Comparison of ENCODE assay signal across 6 cellular contexts in genomic region chr17:7046127-7046724, GRCh38. TPM values are rescaled to one million over a fixed set of nuclear protein-coding genes. Genes with fewer than 3 reads are reported as not detected.
A peak's percentile ranks its signal among the peaks of the same experiment; 100 is the strongest.
DNase-seq lines count a peak whose midpoint lies in the region; ATAC-seq and TF ChIP-seq lines count a peak whose summit lies in the region.

No MANE protein-coding gene starts in this region.

- H3K9me3 Mint-ChIP-seq in naive thymus-derived CD4-positive, alpha-beta T cell, result no peaks in the 10 kb centered on the region

- peaks cover 7% of the 10 kb centered on the region for H3K27me3 ChIP-seq in ascending aorta
- H3K27me3 ChIP-seq in naive thymus-derived CD4-positive, alpha-beta T cell (ENCODE audit: control insufficient read depth in 2 of 2, insufficient read depth in 2 of 2, low read length in 2 of 2), result no peaks in the 10 kb centered on the region

- H3K27ac ChIP-seq in ascending aorta, result no peak overlapping the region
- H3K27ac ChIP-seq in naive thymus-derived CD4-positive, alpha-beta T cell (ENCODE audit: low read depth, low read length), result peak overlapping the region; percentile 74

- TF ChIP-seq CTCF in ascending aorta (IDR thresholded peaks at IDR 0.05), result no peak

- H3K4me3 ChIP-seq in ascending aorta, result peak overlapping the region; percentile 26 to 37
- H3K4me3 ChIP-seq in naive thymus-derived CD4-positive, alpha-beta T cell (ENCODE audit: low read length), result peak overlapping the region; percentile 66

- DNase-seq in NCI-H2029 (lab: John Stamatoyannopoulos, UW), result peak; percentile 48
- no peak for DNase-seq in ascending aorta (ENCODE audit: low spot score in 2 of 2)
- DNase-seq in naive thymus-derived CD4-positive, alpha-beta T cell, result peak in 3 of 9 donors; percentile 33 to 48 (median 42)
- DNase-seq in NCI-H1092 (lab: John Stamatoyannopoulos, UW), result no peak
- DNase-seq in HuH-7.5 (ENCODE audit: low spot score), result no peak

- POLR2A ChIA-PET in naive thymus-derived CD4-positive, alpha-beta T cell (lab: Charles Lee), result interaction anchor here (0.6 to 2.6 kb wide), 23 partner anchors 9 to 1665 kb away, joined by 3 to 28 read pairs (median 4); partner anchors contain the start of genes DVL2, GABARAP, PHF23 and RNASEK

- H3K4me1 ChIP-seq in ascending aorta, result peaks cover 12 to 22% of the 10 kb centered on the region in 2 donors
- peaks cover 27 to 30% of the 10 kb centered on the region in 2 donors for H3K4me1 ChIP-seq in naive thymus-derived CD4-positive, alpha-beta T cell (ENCODE audit: control insufficient read depth in 2 of 2, insufficient read depth in 2 of 2, low read length in 2 of 2)

- peaks cover 0 to 52% (median 35%) of the 10 kb centered on the region in 7 donors for H3K4me1 Mint-ChIP-seq in naive thymus-derived CD4-positive, alpha-beta T cell

- CTCF ChIA-PET in naive thymus-derived CD4-positive, alpha-beta T cell (lab: Charles Lee), result interaction anchor here (0.5 to 6.4 kb wide), 18 partner anchors 10 to 1584 kb away, joined by 3 to 145 read pairs (median 4); partner anchors contain the start of genes MYH10 and SLC16A13

- no peaks in the 10 kb centered on the region for H3K36me3 Mint-ChIP-seq in naive thymus-derived CD4-positive, alpha-beta T cell

- intact Hi-C loops in ascending aorta (cut with DNase I), result loop anchor here (5.0 kb wide), 1 partner anchor 251 kb away; no protein-coding TSS in a partner anchor
- intact Hi-C loops in naive thymus-derived CD4-positive, alpha-beta T cell (cut with micrococcal nuclease), result loop anchor here (1.0 to 10.0 kb wide), 8 partner anchors 11 to 789 kb away; partner anchors contain the start of genes KDM6B (in 1 of the 2) and RNASEK (in 1 of the 2)

- peaks cover 0 to 36% (median 0%) of the 10 kb centered on the region in 5 donors for H3K27me3 Mint-ChIP-seq in naive thymus-derived CD4-positive, alpha-beta T cell

- peak overlapping the region; percentile 69 to 96 (median 92) for H3K27ac Mint-ChIP-seq in naive thymus-derived CD4-positive, alpha-beta T cell

- H3K4me3 Mint-ChIP-seq in naive thymus-derived CD4-positive, alpha-beta T cell, result peak overlapping the region; percentile 78 to 91 (median 86)

- no peaks in the 10 kb centered on the region for H3K36me3 ChIP-seq in ascending aorta
- H3K36me3 ChIP-seq in naive thymus-derived CD4-positive, alpha-beta T cell (ENCODE audit: control insufficient read depth in 2 of 3, insufficient read depth in 3 of 3, low read length in 3 of 3), result no peaks in the 10 kb centered on the region

- ATAC-seq in naive thymus-derived CD4-positive, alpha-beta T cell, result peak; percentile 26
- no peak for ATAC-seq in HG03280 (IDR thresholded peaks at IDR 0.05; ENCODE audit: unreplicated experiment)

- H3K9me3 ChIP-seq in ascending aorta, result no peaks in the 10 kb centered on the region
- no peaks in the 10 kb centered on the region for H3K9me3 ChIP-seq in naive thymus-derived CD4-positive, alpha-beta T cell (ENCODE audit: control insufficient read depth in 2 of 3, low read length in 3 of 3)

RNA-seq across cellular contexts. Expression of gene SLC16A11, which starts 2.3 kb away (rescaled TPM):
- total RNA-seq in ascending aorta, result not detected
- 1 to 10 TPM in 3 of 5 experiments, under 1 TPM in 2; 0.24 to 1.7 (median 1.4) TPM for total RNA-seq in naive thymus-derived CD4-positive, alpha-beta T cell
- 1 to 10 TPM; 1.1 TPM for polyA plus RNA-seq in naive thymus-derived CD4-positive, alpha-beta T cell

RNA-seq across cellular contexts. Expression of gene SLC16A13, which starts 10.4 kb away (rescaled TPM):
- 1.5 TPM for total RNA-seq in ascending aorta
- total RNA-seq in naive thymus-derived CD4-positive, alpha-beta T cell, result 10 to 100 TPM in 3 of 5 experiments, 1 to 10 TPM in 2; 3.4 to 20.9 (median 15.0) TPM
- 1 to 10 TPM; 1.8 to 3.5 TPM for polyA plus RNA-seq in naive thymus-derived CD4-positive, alpha-beta T cell

RNA-seq across cellular contexts. Expression of gene BCL6B, which starts 23.4 kb away (rescaled TPM):
- 16.4 TPM for total RNA-seq in ascending aorta
- total RNA-seq in naive thymus-derived CD4-positive, alpha-beta T cell, result under 1 TPM in 1 of 5 experiments, not detected in 4; 0.70 TPM
- polyA plus RNA-seq in naive thymus-derived CD4-positive, alpha-beta T cell, result not detected

RNA-seq across cellular contexts. Expression of gene RNASEK, which starts 33.8 kb away (rescaled TPM):
- total RNA-seq in ascending aorta, result 156 TPM
- 100 to 1,000 TPM; 107 to 184 (median 140) TPM for total RNA-seq in naive thymus-derived CD4-positive, alpha-beta T cell
- 100 to 1,000 TPM; 539 to 628 TPM for polyA plus RNA-seq in naive thymus-derived CD4-positive, alpha-beta T cell

RNA-seq across cellular contexts. Expression of gene CLEC10A, which starts 33.8 kb away (rescaled TPM):
- total RNA-seq in ascending aorta, result 29.8 TPM
- total RNA-seq in naive thymus-derived CD4-positive, alpha-beta T cell, result 10 to 100 TPM in 1 of 5 experiments, 1 to 10 TPM in 3, not detected in 1; 1.4 to 10.6 (median 4.9) TPM
- not detected for polyA plus RNA-seq in naive thymus-derived CD4-positive, alpha-beta T cell

Comparison
In these comparisons a context has a peak if more than half of its experiments do, and no peak if none do; other contexts are left out.
1. RNA of gene BCL6B, which starts 23.4 kb away (total RNA-seq): 16.4 TPM in ascending aorta (single experiment); 0.70 TPM in naive thymus-derived CD4-positive, alpha-beta T cell; every median in the first group is over 10 times any median in the second.